In genomic region chr13:78247362-78247761, GRCh38 we compare ENCODE assay signal across 1 cellular context.
TF ChIP-seq lines count a peak whose summit lies in the region.

No MANE protein-coding gene starts in this region.

TF ChIP-seq in GM23338, 12 proteins besides CTCF, POLR2A, EP300 and RAD21 (continued from another document):
- TF ChIP-seq ZNF462 (CRISPR knock-in tag; IDR thresholded peaks at IDR 0.05) (no peak), ZNF331 (CRISPR knock-in tag; IDR thresholded peaks at IDR 0.05; ENCODE audit: low read depth) (no peak), NANOG (IDR thresholded peaks at IDR 0.05; ENCODE audit: borderline replicate concordance) (no peak), EZH2 (IDR thresholded peaks at IDR 0.05; ENCODE audit: low read depth, unreplicated experiment) (no peak), ZNF114 (CRISPR knock-in tag; IDR thresholded peaks at IDR 0.05) (no peak), CREB1 (CRISPR knock-in tag; IDR thresholded peaks at IDR 0.05; ENCODE audit: low read depth) (no peak), POLR2AphosphoS5 (IDR thresholded peaks at IDR 0.05; ENCODE audit: low read depth) (no peak), STAT1 (IDR thresholded peaks at IDR 0.05; ENCODE audit: unreplicated experiment) (no peak)
